Comparison of ENCODE assay signal across 8 cellular contexts in the genomic region with DNA sequence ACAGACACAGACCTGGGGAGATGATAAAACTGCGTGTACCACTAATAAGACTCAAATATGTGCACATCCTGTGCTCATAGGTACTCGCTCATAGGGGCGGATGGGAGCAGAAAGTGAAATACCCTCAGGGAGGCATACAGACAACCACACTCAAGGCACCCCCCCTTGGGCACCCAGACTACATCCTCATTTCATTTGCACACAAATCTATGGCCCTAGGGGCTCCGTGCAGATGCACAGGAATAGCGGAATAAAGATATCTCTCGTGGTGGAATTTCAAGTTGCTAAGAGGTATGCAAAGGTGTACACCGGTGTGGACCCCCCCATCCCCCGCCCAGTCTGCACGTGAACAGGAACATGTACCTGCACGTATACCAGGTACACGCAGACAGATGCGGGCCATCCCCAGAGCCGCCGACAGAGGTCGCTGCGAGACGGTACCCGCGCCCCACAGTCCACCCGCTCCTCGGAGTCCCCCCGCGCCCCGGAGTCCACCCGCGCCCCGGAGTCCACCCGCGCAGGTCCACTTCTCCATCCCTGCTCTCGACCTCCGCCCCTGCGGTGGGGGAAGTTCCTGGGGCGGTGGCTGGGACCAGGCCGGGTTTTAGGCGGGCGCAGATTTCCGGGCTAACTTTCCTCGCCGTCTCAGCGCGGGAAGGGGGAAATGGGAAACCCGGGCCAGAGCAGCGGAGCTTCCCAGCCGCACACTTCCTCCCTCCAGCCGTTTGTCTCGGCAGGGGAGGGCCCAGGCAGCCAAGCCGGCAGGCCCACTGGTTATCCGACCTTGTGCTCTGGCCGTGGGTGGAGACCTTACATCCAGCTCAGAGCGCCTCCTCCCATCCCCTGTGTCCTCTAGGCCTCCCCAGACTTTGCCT. TPM values are rescaled to one million over a fixed set of nuclear protein-coding genes. Genes with fewer than 3 reads are reported as not detected.
A peak's percentile ranks its signal among the peaks of the same experiment; 100 is the strongest.
DNase-seq lines count a peak whose midpoint lies in the region; ATAC-seq, FAIRE-seq and TF ChIP-seq lines count a peak whose summit lies in the region.

No MANE protein-coding gene starts in this region.

- H3K36me3 Mint-ChIP-seq in activated CD8-positive, alpha-beta T cell treated with anti-CD3 and anti-CD28 coated beads, Interleukin-2, amount 10 ng/mL, durations not matched to agents 7 days and 5 days (ENCODE audit: low read depth): no peaks in the 10 kb centered on the region

- H3K36me3 ChIP-seq in H1 (ENCODE audit: control insufficient read depth in 2 of 4, insufficient read depth in 4 of 4, low read length in 3 of 4): no peaks in the 10 kb centered on the region

- H3K18ac ChIP-seq in H1 (ENCODE audit: extremely low read depth, low read length): no peak overlapping the region; the same call in 1 of the 2 replicates

- H2BK12ac ChIP-seq in H1 (ENCODE audit: low read depth, low read length): no peak overlapping the region

- H3K79me2 ChIP-seq in H1 (ENCODE audit: control insufficient read depth in 1 of 2, insufficient read depth in 2 of 2, low read length in 2 of 2): no peaks in the 10 kb centered on the region

- no peaks in the 10 kb centered on the region for H3K9me3 Mint-ChIP-seq in activated CD8-positive, alpha-beta T cell treated with anti-CD3 and anti-CD28 coated beads, Interleukin-2, amount 10 ng/mL, durations not matched to agents 7 days and 5 days (ENCODE audit: insufficient read depth)

- peak; percentile 92 for ATAC-seq in activated CD8-positive, alpha-beta T cell treated with anti-CD3 and anti-CD28 coated beads, Interleukin-2, amount 10 ng/mL, durations not matched to agents 7 days and 5 days
- ATAC-seq in GM18873 (IDR thresholded peaks at IDR 0.05; ENCODE audit: low FRiP score, unreplicated experiment): no peak

- no peak overlapping the region for H3K23ac ChIP-seq in H1 (ENCODE audit: insufficient read length)

- no peak overlapping the region for H2BK20ac ChIP-seq in H1 (ENCODE audit: low read length)

- H3K27me3 ChIP-seq in H1 (replicated peaks in 1 of 4; ENCODE audit: control insufficient read depth in 3 of 4, extremely low read depth in 1 of 4, insufficient read depth in 3 of 4, low read length in 3 of 4): peaks cover 0 to 2% (median 0%) of the 10 kb centered on the region in 4 experiments; a peak in 1 of 7 replicates

- peak overlapping the region; percentile 75; the same call in 1 of the 2 replicates for H4K8ac ChIP-seq in H1 (ENCODE audit: extremely low read depth, insufficient read depth, low read length)

- H3K4me3 Mint-ChIP-seq in activated CD8-positive, alpha-beta T cell treated with anti-CD3 and anti-CD28 coated beads, Interleukin-2, amount 10 ng/mL, durations not matched to agents 7 days and 5 days: peak overlapping the region; percentile 62

- no peaks in the 10 kb centered on the region for H4K20me1 ChIP-seq in H1 (replicated peaks in 1 of 2; ENCODE audit: control insufficient read depth in 1 of 2, insufficient read depth in 2 of 2, low read length in 2 of 2)

- H3K79me1 ChIP-seq in H1 (ENCODE audit: low read depth, low read length): no peaks in the 10 kb centered on the region

- no peak for FAIRE-seq in H1 (lab: Jason Lieb, UNC)

- no peak overlapping the region for H2BK15ac ChIP-seq in H1 (ENCODE audit: low read length)

- TF ChIP-seq RAD21 in H1 (IDR thresholded peaks at IDR 0.05 in 1 of 2, conservative IDR thresholded peaks at IDR 0.05 in 1 of 2; ENCODE audit: low read depth in 2 of 2, low read length in 2 of 2): peak; percentile 48 to 51; a peak in 3 of 4 replicates

- H2AFZ ChIP-seq in H1 (ENCODE audit: low read length): peak overlapping the region; percentile 87

- no peak overlapping the region for H2BK120ac ChIP-seq in H1 (replicated peaks; ENCODE audit: low read depth, low read length)

- peaks cover 26% of the 10 kb centered on the region for H3K27me3 Mint-ChIP-seq in activated CD8-positive, alpha-beta T cell treated with anti-CD3 and anti-CD28 coated beads, Interleukin-2, amount 10 ng/mL, durations not matched to agents 7 days and 5 days (ENCODE audit: low read depth)

- H4K91ac ChIP-seq in H1 (replicated peaks; ENCODE audit: insufficient read length, low read length): peak overlapping the region; percentile 70

- H2BK5ac ChIP-seq in H1 (ENCODE audit: low read depth, low read length): no peak overlapping the region; the same call in 1 of the 2 replicates

- no peak overlapping the region for H3K27ac ChIP-seq in H1 (ENCODE audit: low read depth, low read length)

- no peaks in the 10 kb centered on the region for H3K23me2 ChIP-seq in H1 (ENCODE audit: low read depth, low read length)

- no peak for TF ChIP-seq EP300 in H1 (IDR thresholded peaks at IDR 0.05; ENCODE audit: borderline replicate concordance in 1 of 2, low read depth in 2 of 2, low read length in 2 of 2)

- peaks cover 0 to 2% (median under 1%) of the 10 kb centered on the region in 4 experiments; a peak in 1 of 7 replicates for H3K4me1 ChIP-seq in H1 (replicated peaks in 1 of 4; ENCODE audit: control insufficient read depth in 3 of 4, insufficient read depth in 4 of 4, low read length in 3 of 4)

- H3K4ac ChIP-seq in H1 (replicated peaks; ENCODE audit: insufficient read length, low read depth, low read length): no peak overlapping the region

- WGBS in H1 (ENCODE audit: extremely low coverage in 1 of 2, insufficient coverage in 1 of 2, insufficient read length in 1 of 2, insufficient replicate concordance in 2 of 2, low coverage in 1 of 2, low lambda C conversion rate in 2 of 2, missing lambda C conversion rate in 1 of 2), 2 experiments: 10% methylated on average over 39 of the region's 50 CpGs; no CpG with 5 or more reads in 1 of the 2 experiments

- no peak for TF ChIP-seq POLR2A in H1 (IDR thresholded peaks at IDR 0.05; ENCODE audit: control extremely low read depth in 1 of 2, low read depth in 2 of 2, low read length in 2 of 2)

- H3K4me3 ChIP-seq in GM12865 (ENCODE audit: low read depth, low read length): peak overlapping the region; percentile 50
- peak overlapping the region; percentile 39 for H3K4me3 ChIP-seq in HFF-Myc (replicated peaks; ENCODE audit: low read depth, low read length)
- H3K4me3 ChIP-seq in H1 (ENCODE audit: extremely low read depth in 1 of 4, insufficient read depth in 2 of 4, low read depth in 3 of 4, low read length in 4 of 4): peak overlapping the region; percentile 39 to 74 (median 50)

- H4K5ac ChIP-seq in H1 (ENCODE audit: insufficient read length, low read depth, low read length): peak overlapping the region; percentile 12

- H3K4me2 ChIP-seq in H1 (ENCODE audit: insufficient read depth in 1 of 2, low read depth in 2 of 2, low read length in 2 of 2): peak overlapping the region; percentile 65 to 84

- no peak overlapping the region for H3K14ac ChIP-seq in H1 (ENCODE audit: insufficient read length)

- H3K27ac Mint-ChIP-seq in activated CD8-positive, alpha-beta T cell treated with anti-CD3 and anti-CD28 coated beads, Interleukin-2, amount 10 ng/mL, durations not matched to agents 7 days and 5 days: peak overlapping the region; percentile 73

- no peaks in the 10 kb centered on the region for H3K9me3 ChIP-seq in H1 (ENCODE audit: insufficient read depth in 2 of 2, low read depth in 1 of 2, low read length in 1 of 2)

- POLR2A ChIA-PET in activated CD8-positive, alpha-beta T cell treated with anti-CD3 and anti-CD28 coated beads, Interleukin-2, amount 10 ng/mL, durations not matched to agents 7 days and 5 days (lab: Charles Lee): no interaction called here
- POLR2A ChIA-PET in H1 (lab: Charles Lee; ENCODE audit: partially characterized antibody): interaction anchor here (1.2 kb wide), 1 partner anchor 9 kb away, joined by 3 read pairs; no protein-coding TSS in a partner anchor

- H3K56ac ChIP-seq in H1 (replicated peaks; ENCODE audit: insufficient read length, low read depth, low read length): no peak overlapping the region

- CTCF ChIA-PET in activated CD8-positive, alpha-beta T cell treated with anti-CD3 and anti-CD28 coated beads, Interleukin-2, amount 10 ng/mL, durations not matched to agents 7 days and 5 days (lab: Charles Lee): interaction anchor here (0.7 to 1.8 kb wide), 13 partner anchors 10 to 656 kb away, joined by 3 to 13 read pairs (median 4); no protein-coding TSS in a partner anchor
- CTCF ChIA-PET in H1 (lab: Charles Lee; ENCODE audit: partially characterized antibody): interaction anchor here (0.6 to 2.0 kb wide), 21 partner anchors 8 to 835 kb away, joined by 3 to 9 read pairs (median 4); no protein-coding TSS in a partner anchor

- DNase-seq in GM12865 (ENCODE audit: low read depth) (peak; percentile 58), HFF-Myc (ENCODE audit: extremely low read depth, low read depth) (no peak), NCI-H526 treated with DMSO at 0.1 percent for 48 hours (lab: John Stamatoyannopoulos, UW) (peak; percentile 5), H1 (ENCODE audit: low read depth in 1 of 2, low spot score in 2 of 2) (peak in 1 of 2 experiments; percentile 94), midbrain (lab: John Stamatoyannopoulos, UW) (peak; percentile 23)
- peak; percentile 81 for DNase-seq in activated CD8-positive, alpha-beta T cell treated with anti-CD3 and anti-CD28 coated beads, Interleukin-2, amount 10 ng/mL, durations not matched to agents 7 days and 5 days
- peak; percentile 90 for DNase-seq in stimulated activated CD8-positive, alpha-beta memory T cell treated with anti-CD3 and anti-CD28 coated beads, Interleukin-4, amount 100 ng/mL, for 48 hours

- peak overlapping the region; percentile 15 to 48 (median 38) for H3K9ac ChIP-seq in H1 (replicated peaks in 1 of 4; ENCODE audit: extremely low read depth in 1 of 4, low read depth in 3 of 4, low read length in 3 of 4)

- TF ChIP-seq CTCF in GM12865 (IDR thresholded peaks at IDR 0.05; ENCODE audit: insufficient read depth, low read depth, low read length, missing control alignments): peak; percentile 80
- peak; percentile 74 for TF ChIP-seq CTCF in HFF-Myc (IDR thresholded peaks at IDR 0.05; ENCODE audit: low read depth, low read length, missing control alignments)
- peak; percentile 64 to 88 (median 77) for TF ChIP-seq CTCF in H1 (IDR thresholded peaks at IDR 0.05; ENCODE audit: control extremely low read depth in 1 of 3, insufficient read depth in 1 of 3, low read depth in 1 of 3, low read length in 3 of 3)

- no peak overlapping the region for H2AK5ac ChIP-seq in H1 (ENCODE audit: low read depth, low read length)

- peaks cover 33% of the 10 kb centered on the region for H3K4me1 Mint-ChIP-seq in activated CD8-positive, alpha-beta T cell treated with anti-CD3 and anti-CD28 coated beads, Interleukin-2, amount 10 ng/mL, durations not matched to agents 7 days and 5 days (ENCODE audit: low read depth)

RNA-seq across cellular contexts. Expression of gene IL12B, which starts 1.0 kb away (rescaled TPM):
- total RNA-seq in activated CD8-positive, alpha-beta T cell treated with anti-CD3 and anti-CD28 coated beads, Interleukin-2, amount 10 ng/mL, durations not matched to agents 7 days and 5 days: not detected
- total RNA-seq in H1 (2021; fragmentation: NEBNext Ultra II Directional; extraction: Animal tissue kit (Norgen Biotek cat#: 25700)): not detected in 2 replicates
- not detected in 2 replicates for polyA plus RNA-seq in H1 (2011; rRNA removed)
- not detected for polyA plus RNA-seq in H1 (2011; cell fraction: cytosol; rRNA removed)
- not detected for polyA plus RNA-seq in H1 (2011; cell fraction: nucleus; rRNA removed)
- polyA plus RNA-seq in H1 (2012, experiment 1 of 2): not detected in 4 replicates
- polyA plus RNA-seq in H1 (2012, experiment 2 of 2): not detected
- polyA plus RNA-seq in H1 (2013, experiment 1 of 2): 0.02 TPM
- not detected for polyA plus RNA-seq in H1 (2013, experiment 2 of 2)
- not detected in 2 replicates for polyA minus RNA-seq in H1 (2011; rRNA and poly(A)+ RNA removed)
- polyA minus RNA-seq in H1 (2011; cell fraction: cytosol; rRNA and poly(A)+ RNA removed): not detected
- polyA minus RNA-seq in H1 (2011; cell fraction: nucleus; rRNA and poly(A)+ RNA removed): not detected
